Comparison of ENCODE assay signal across 15 cellular contexts in the genomic region with DNA sequence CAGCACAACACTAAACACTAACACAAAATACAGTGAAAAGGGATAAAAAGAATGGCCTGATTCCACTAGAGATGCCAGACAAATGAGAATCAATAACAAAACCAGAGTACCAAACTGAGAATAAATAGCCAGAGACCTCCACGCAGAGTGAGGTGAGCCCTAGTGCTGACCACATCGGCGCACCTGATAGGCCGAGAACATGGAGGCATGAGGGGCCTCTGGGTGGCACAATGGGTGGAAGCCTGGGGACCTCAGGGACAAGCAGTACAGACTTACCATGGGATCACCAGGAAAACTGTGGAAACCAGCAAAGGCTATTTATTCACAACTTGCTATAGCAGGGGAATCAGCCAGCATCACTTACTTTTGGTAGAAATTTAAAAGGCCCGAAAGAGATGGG. TPM values are rescaled to one million over a fixed set of nuclear protein-coding genes. Genes with fewer than 3 reads are reported as not detected.
DNase-seq lines count a peak whose midpoint lies in the region; ATAC-seq and FAIRE-seq lines count a peak whose summit lies in the region.
"Had no signal": no experiment of that assay in that cellular context is flagged by ENCODE, and none has a peak within 500 bp of the region (broad histone marks: within the 10 kb centered on the region; RNA-seq: fewer than 3 reads in every experiment).

No MANE protein-coding gene starts in this region.

- peaks cover 57% of the 10 kb centered on the region for H3K4me1 Mint-ChIP-seq in activated naive CD4-positive, alpha-beta T cell treated with anti-CD3 and anti-CD28 coated beads, Interleukin-2, amount 10 ng/mL, durations not matched to agents 7 days and 5 days
- H3K4me1 Mint-ChIP-seq in activated CD4-positive, alpha-beta memory T cell treated with anti-CD3 and anti-CD28 coated beads, Interleukin-2, amount 10 ng/mL, durations not matched to agents 7 days and 5 days: peaks cover 73% of the 10 kb centered on the region
- peaks cover 31% of the 10 kb centered on the region for H3K4me1 Mint-ChIP-seq in memory B cell

- peaks cover 9% of the 10 kb centered on the region for H3K27me3 Mint-ChIP-seq in activated naive CD4-positive, alpha-beta T cell treated with anti-CD3 and anti-CD28 coated beads, Interleukin-2, amount 10 ng/mL, durations not matched to agents 7 days and 5 days
- H3K27me3 Mint-ChIP-seq in activated CD4-positive, alpha-beta memory T cell treated with anti-CD3 and anti-CD28 coated beads, Interleukin-2, amount 10 ng/mL, durations not matched to agents 7 days and 5 days: no peaks in the 10 kb centered on the region
- no peaks in the 10 kb centered on the region for H3K27me3 Mint-ChIP-seq in memory B cell

- ATAC-seq in memory B cell (ENCODE audit: low read depth): no peak
- ATAC-seq in HG03139 (IDR thresholded peaks at IDR 0.05; ENCODE audit: unreplicated experiment): no peak
- ATAC-seq: lower lobe of right lung had no signal

- no peak for DNase-seq in activated naive CD4-positive, alpha-beta T cell treated with anti-CD3 and anti-CD28 coated beads, Interleukin-2, amount 10 ng/mL, durations not matched to agents 7 days and 5 days
- no peak for DNase-seq in activated naive CD4-positive, alpha-beta T cell treated with anti-CD3 and anti-CD28 coated beads, Interleukin-2, amount 50 U/mL, for 16 hours
- peak; percentile 15 for DNase-seq in activated CD4-positive, alpha-beta memory T cell treated with anti-CD3 and anti-CD28 coated beads, Interleukin-2, amount 10 ng/mL, durations not matched to agents 7 days and 5 days
- no peak for DNase-seq in memory B cell (ENCODE audit: low spot score in 2 of 2)
- peak; percentile 5 for DNase-seq in urothelium cell line (ENCODE audit: low spot score)
- DNase-seq in COLO668 (lab: John Stamatoyannopoulos, UW; ENCODE audit: unreplicated experiment): no peak
- no peak for DNase-seq in COLO829 (ENCODE audit: low spot score)
- DNase-seq: GDM1, Kasumi-1, lower lobe of right lung, NCI-H187 treated with DMSO at 0.1 percent for 48 hours, Right ventricle myocardium superior, uterus had no signal

- peak overlapping the region; percentile 91 for H3K4me3 Mint-ChIP-seq in activated naive CD4-positive, alpha-beta T cell treated with anti-CD3 and anti-CD28 coated beads, Interleukin-2, amount 10 ng/mL, durations not matched to agents 7 days and 5 days
- peak overlapping the region; percentile 94 for H3K4me3 Mint-ChIP-seq in activated CD4-positive, alpha-beta memory T cell treated with anti-CD3 and anti-CD28 coated beads, Interleukin-2, amount 10 ng/mL, durations not matched to agents 7 days and 5 days
- peak overlapping the region; percentile 28 for H3K4me3 Mint-ChIP-seq in memory B cell

- no peak for FAIRE-seq in urothelium cell line (lab: Jason Lieb, UNC)
- FAIRE-seq: H54 had no signal

- H3K27ac Mint-ChIP-seq in activated naive CD4-positive, alpha-beta T cell treated with anti-CD3 and anti-CD28 coated beads, Interleukin-2, amount 10 ng/mL, durations not matched to agents 7 days and 5 days: peak overlapping the region; percentile 92
- peak overlapping the region; percentile 96 for H3K27ac Mint-ChIP-seq in activated CD4-positive, alpha-beta memory T cell treated with anti-CD3 and anti-CD28 coated beads, Interleukin-2, amount 10 ng/mL, durations not matched to agents 7 days and 5 days
- H3K27ac Mint-ChIP-seq in memory B cell: peak overlapping the region; percentile 56

- POLR2A ChIA-PET in activated CD4-positive, alpha-beta memory T cell treated with anti-CD3 and anti-CD28 coated beads, Interleukin-2, amount 10 ng/mL, durations not matched to agents 7 days and 5 days (lab: Charles Lee): interaction anchor here (1.8 to 6.5 kb wide), 4 partner anchors 12 to 36 kb away, joined by 10 to 415 read pairs (median 50); no protein-coding TSS in a partner anchor

- CTCF ChIA-PET in activated naive CD4-positive, alpha-beta T cell treated with anti-CD3 and anti-CD28 coated beads, Interleukin-2, amount 10 ng/mL, durations not matched to agents 7 days and 5 days (lab: Charles Lee): interaction anchor here (4.6 kb wide), 1 partner anchor 15 kb away, joined by 32 read pairs; no protein-coding TSS in a partner anchor
- CTCF ChIA-PET in activated CD4-positive, alpha-beta memory T cell treated with anti-CD3 and anti-CD28 coated beads, Interleukin-2, amount 10 ng/mL, durations not matched to agents 7 days and 5 days (lab: Charles Lee): interaction anchor here (4.8 kb wide), 1 partner anchor 15 kb away, joined by 43 read pairs; no protein-coding TSS in a partner anchor

- no peaks in the 10 kb centered on the region for H3K9me3 Mint-ChIP-seq in activated naive CD4-positive, alpha-beta T cell treated with anti-CD3 and anti-CD28 coated beads, Interleukin-2, amount 10 ng/mL, durations not matched to agents 7 days and 5 days
- H3K9me3 Mint-ChIP-seq in activated CD4-positive, alpha-beta memory T cell treated with anti-CD3 and anti-CD28 coated beads, Interleukin-2, amount 10 ng/mL, durations not matched to agents 7 days and 5 days: no peaks in the 10 kb centered on the region
- H3K9me3 Mint-ChIP-seq in memory B cell: no peaks in the 10 kb centered on the region

- peaks cover 25% of the 10 kb centered on the region for H3K36me3 Mint-ChIP-seq in activated naive CD4-positive, alpha-beta T cell treated with anti-CD3 and anti-CD28 coated beads, Interleukin-2, amount 10 ng/mL, durations not matched to agents 7 days and 5 days
- peaks cover 37% of the 10 kb centered on the region for H3K36me3 Mint-ChIP-seq in activated CD4-positive, alpha-beta memory T cell treated with anti-CD3 and anti-CD28 coated beads, Interleukin-2, amount 10 ng/mL, durations not matched to agents 7 days and 5 days (ENCODE audit: low read depth)
- H3K36me3 Mint-ChIP-seq in memory B cell: peaks cover 4% of the 10 kb centered on the region

RNA-seq across cellular contexts. Expression of a gene that starts 1.8 kb away (rescaled TPM):
- total RNA-seq in activated CD4-positive, alpha-beta memory T cell treated with anti-CD3 and anti-CD28 coated beads, Interleukin-2, amount 10 ng/mL, durations not matched to agents 7 days and 5 days: 10 to 100 TPM; 64.8 to 66.2 TPM

RNA-seq across cellular contexts. Expression of a gene that starts 59.6 kb away (rescaled TPM):
- under 1 TPM; 0.28 to 0.50 TPM for total RNA-seq in activated CD4-positive, alpha-beta memory T cell treated with anti-CD3 and anti-CD28 coated beads, Interleukin-2, amount 10 ng/mL, durations not matched to agents 7 days and 5 days

Comparison
In these comparisons a context has a peak if more than half of its experiments do, and no peak if none do; other contexts are left out.
1. DNase-seq: peak in activated CD4-positive, alpha-beta memory T cell treated with anti-CD3 and anti-CD28 coated beads, Interleukin-2, amount 10 ng/mL, durations not matched to agents 7 days and 5 days (single experiment) and urothelium cell line (single experiment); none in activated naive CD4-positive, alpha-beta T cell treated with anti-CD3 and anti-CD28 coated beads, Interleukin-2, amount 10 ng/mL, durations not matched to agents 7 days and 5 days (single experiment), activated naive CD4-positive, alpha-beta T cell treated with anti-CD3 and anti-CD28 coated beads, Interleukin-2, amount 50 U/mL, for 16 hours (single experiment), memory B cell (0 of 2), COLO668 (single experiment) and COLO829 (single experiment).
2. H3K4me3 Mint-ChIP-seq: peak in every context shown above with its lines; median percentile 94 in activated CD4-positive, alpha-beta memory T cell treated with anti-CD3 and anti-CD28 coated beads, Interleukin-2, amount 10 ng/mL, durations not matched to agents 7 days and 5 days; 91 in activated naive CD4-positive, alpha-beta T cell treated with anti-CD3 and anti-CD28 coated beads, Interleukin-2, amount 10 ng/mL, durations not matched to agents 7 days and 5 days; 28 in memory B cell.
3. Peak in every context shown above with its lines, with median percentiles within 50 percentile points of each other: H3K27ac Mint-ChIP-seq.